ENCODE assay signal across 26 cellular contexts in genomic region chr3:26652157-26652556, GRCh38. TPM values are rescaled to one million over a fixed set of nuclear protein-coding genes. Genes with fewer than 3 reads are reported as not detected.
DNase-seq lines count a peak whose midpoint lies in the region; ATAC-seq and TF ChIP-seq lines count a peak whose summit lies in the region.
"Had no signal": no experiment of that assay in that cellular context is flagged by ENCODE, and none has a peak within 500 bp of the region (broad histone marks: within the 10 kb centered on the region; RNA-seq: fewer than 3 reads in every experiment).

No MANE protein-coding gene starts in this region.

- H3K4me3 Mint-ChIP-seq in stimulated activated naive CD8-positive, alpha-beta T cell treated with anti-CD3 and anti-CD28 coated beads, Interleukin-15, amount 100 ng/mL, for 72 hours, result no peak overlapping the region
- H3K4me3 Mint-ChIP-seq: CD4-positive, alpha-beta T cell; IgD-negative memory B cell had no signal

- no peak for TF ChIP-seq CTCF in body of pancreas (IDR thresholded peaks at IDR 0.05)
- TF ChIP-seq CTCF in tibial nerve (IDR thresholded peaks at IDR 0.05), result no peak

- H2BK5ac ChIP-seq in mesenchymal stem cell (ENCODE audit: low read depth, low read length, poor library complexity, severe bottlenecking), result no peak overlapping the region

- H4K8ac ChIP-seq in mesenchymal stem cell (ENCODE audit: low read length), result no peak overlapping the region

- no peak overlapping the region for H3K4me2 ChIP-seq in mesenchymal stem cell (ENCODE audit: low read length, poor library complexity, severe bottlenecking)
- H3K4me2 ChIP-seq: SK-N-SH had no signal

- H2BK120ac ChIP-seq in mesenchymal stem cell (ENCODE audit: low read depth, low read length), result no peak overlapping the region

- H3K18ac ChIP-seq in mesenchymal stem cell (ENCODE audit: low read depth in 1 of 2, low read length in 2 of 2), result no peak overlapping the region

- H3K4me1 Mint-ChIP-seq in stimulated activated naive CD8-positive, alpha-beta T cell treated with anti-CD3 and anti-CD28 coated beads, Interleukin-15, amount 100 ng/mL, for 72 hours, result no peaks in the 10 kb centered on the region
- H3K4me1 Mint-ChIP-seq: IgD-negative memory B cell had no signal

- H3K27ac ChIP-seq in body of pancreas (no peak overlapping the region), right cardiac atrium (ENCODE audit: low read length) (no peak overlapping the region), tibial nerve (no peak overlapping the region), mesenchymal stem cell (ENCODE audit: low read length, poor library complexity, severe bottlenecking) (no peak overlapping the region)
- H3K27ac ChIP-seq: adrenal gland, esophagus muscularis mucosa, GM23248, VCaP had no signal

- H2AK5ac ChIP-seq in mesenchymal stem cell (ENCODE audit: low read length, severe bottlenecking), result no peak overlapping the region

- WGBS in body of pancreas, 2 donors, result 50 to 52% methylated on average over 5 of the region's 5 CpGs
- 43% methylated on average over 5 of the region's 5 CpGs for WGBS in right cardiac atrium
- 64 to 71% methylated on average over 5 of the region's 5 CpGs for WGBS in tibial nerve, 2 donors
- WGBS in mesenchymal stem cell, result 89% methylated on average over 4 of the region's 5 CpGs

- H3K4me1 ChIP-seq in body of pancreas, result no peaks in the 10 kb centered on the region
- H3K4me1 ChIP-seq in right cardiac atrium (ENCODE audit: control insufficient read depth, insufficient read depth, low read length), result no peaks in the 10 kb centered on the region
- H3K4me1 ChIP-seq in tibial nerve, result no peaks in the 10 kb centered on the region
- H3K4me1 ChIP-seq in mesenchymal stem cell (ENCODE audit: control insufficient read depth, insufficient read depth, low read depth, low read length), result no peaks in the 10 kb centered on the region
- H3K4me1 ChIP-seq: adrenal gland had no signal

- H3K9me3 ChIP-seq in MG63 (no peaks in the 10 kb centered on the region), body of pancreas (no peaks in the 10 kb centered on the region), right cardiac atrium (ENCODE audit: control insufficient read depth, low read length) (no peaks in the 10 kb centered on the region), tibial nerve (no peaks in the 10 kb centered on the region), mesenchymal stem cell (ENCODE audit: control insufficient read depth, low read length) (no peaks in the 10 kb centered on the region)
- H3K9me3 ChIP-seq: adrenal gland, esophagus muscularis mucosa had no signal

- H2BK12ac ChIP-seq in mesenchymal stem cell (ENCODE audit: low read length in 2 of 2), result no peak overlapping the region

- H2AFZ ChIP-seq in mesenchymal stem cell (ENCODE audit: low read depth, low read length), result no peak overlapping the region
- H2AFZ ChIP-seq: GM23248 had no signal

- peaks cover 0 to 3% of the 10 kb centered on the region in 2 donors for H3K9me3 Mint-ChIP-seq in stimulated activated naive CD8-positive, alpha-beta T cell treated with anti-CD3 and anti-CD28 coated beads, Interleukin-15, amount 100 ng/mL, for 72 hours
- H3K9me3 Mint-ChIP-seq: CD4-positive, alpha-beta T cell; IgD-negative memory B cell had no signal

- H3K36me3 ChIP-seq in MG63 (no peaks in the 10 kb centered on the region), body of pancreas (replicated peaks in 1 of 2; ENCODE audit: insufficient read depth in 1 of 2, low read depth in 2 of 2) (no peaks in the 10 kb centered on the region), tibial nerve (no peaks in the 10 kb centered on the region), mesenchymal stem cell (ENCODE audit: control insufficient read depth in 1 of 2, insufficient read depth in 2 of 2, low read depth in 1 of 2, low read length in 2 of 2) (no peaks in the 10 kb centered on the region)
- H3K36me3 ChIP-seq: adrenal gland, esophagus muscularis mucosa had no signal

- H2BK15ac ChIP-seq in mesenchymal stem cell (ENCODE audit: low read depth, poor library complexity, severe bottlenecking), result no peak overlapping the region

- H3K27ac Mint-ChIP-seq in stimulated activated naive CD8-positive, alpha-beta T cell treated with anti-CD3 and anti-CD28 coated beads, Interleukin-15, amount 100 ng/mL, for 72 hours, result no peak overlapping the region
- H3K27ac Mint-ChIP-seq: CD4-positive, alpha-beta T cell; IgD-negative memory B cell had no signal

- H3K27me3 ChIP-seq in MG63, result no peaks in the 10 kb centered on the region
- H3K27me3 ChIP-seq in body of pancreas, result no peaks in the 10 kb centered on the region
- no peaks in the 10 kb centered on the region for H3K27me3 ChIP-seq in right cardiac atrium (ENCODE audit: control insufficient read depth, insufficient read depth)
- H3K27me3 ChIP-seq in tibial nerve, result no peaks in the 10 kb centered on the region
- H3K27me3 ChIP-seq in mesenchymal stem cell (ENCODE audit: control insufficient read depth in 1 of 2, insufficient read depth in 1 of 2, low read length in 2 of 2), result no peaks in the 10 kb centered on the region
- H3K27me3 ChIP-seq: adrenal gland, esophagus muscularis mucosa had no signal

- peak; percentile 0 for DNase-seq in MG63
- peak; percentile 1 to 14 (median 11) for DNase-seq in body of pancreas
- peak; percentile 59 to 75 (median 73) for DNase-seq in right cardiac atrium
- DNase-seq in retina, result peak; percentile 44
- no peak for DNase-seq in OCI-M2 (lab: John Stamatoyannopoulos, UW; ENCODE audit: unreplicated experiment)
- no peak for DNase-seq in tibial nerve (ENCODE audit: low spot score in 2 of 2)
- no peak for DNase-seq in mesenchymal stem cell
- DNase-seq in stimulated activated naive CD8-positive, alpha-beta T cell treated with anti-CD3 and anti-CD28 coated beads, Interleukin-15, amount 100 ng/mL, for 72 hours, result no peak
- DNase-seq: activated CD4-positive, alpha-beta T cell treated with anti-CD3 and anti-CD28 coated beads, Interleukin-2, amount 50 U/mL, for 1 hour; activated gamma-delta T cell treated with Interleukin-2 at 50 U/mL for 16 hours; activated T-cell treated with anti-CD3 and anti-CD28 coated beads for 4 hours; adrenal gland; CD4-positive, alpha-beta T cell; effector memory CD4-positive, alpha-beta T cell; GM23248; NCI-H146; SK-N-SH; stimulated activated CD4-positive, alpha-beta T cell treated with anti-CD3 and anti-CD28 coated beads, Interleukin-2, amount 100 ng/mL, for 24 hours; stimulated activated naive CD4-positive, alpha-beta T cell treated with Interleukin-2 at 50 U/mL for 16 hours; trophoblast cell had no signal

- H3K4me3 ChIP-seq in MG63 (no peak overlapping the region), body of pancreas (no peak overlapping the region), right cardiac atrium (ENCODE audit: low read length) (no peak overlapping the region), tibial nerve (no peak overlapping the region), mesenchymal stem cell (ENCODE audit: insufficient read depth in 1 of 2, low read depth in 1 of 2, low read length in 2 of 2) (no peak overlapping the region)
- H3K4me3 ChIP-seq: adrenal gland, esophagus muscularis mucosa, GM23248 had no signal

- no peak overlapping the region for H4K91ac ChIP-seq in mesenchymal stem cell (ENCODE audit: low read length)

- TF ChIP-seq EP300 in tibial nerve (IDR thresholded peaks at IDR 0.05), result no peak

- ATAC-seq in body of pancreas (no peak), right cardiac atrium (peak; percentile 93 to 95)
- no peak for ATAC-seq in stimulated activated naive CD8-positive, alpha-beta T cell treated with anti-CD3 and anti-CD28 coated beads, Interleukin-15, amount 100 ng/mL, for 72 hours
- ATAC-seq: Panc1 had no signal

- no peaks in the 10 kb centered on the region for H3K27me3 Mint-ChIP-seq in stimulated activated naive CD8-positive, alpha-beta T cell treated with anti-CD3 and anti-CD28 coated beads, Interleukin-15, amount 100 ng/mL, for 72 hours
- H3K27me3 Mint-ChIP-seq: CD4-positive, alpha-beta T cell; IgD-negative memory B cell had no signal

- H3K79me1 ChIP-seq in mesenchymal stem cell (replicated peaks; ENCODE audit: low read length, poor library complexity, severe bottlenecking), result no peaks in the 10 kb centered on the region

- H3K23ac ChIP-seq in mesenchymal stem cell (ENCODE audit: low read length in 2 of 2), result no peak overlapping the region

- H3K9ac ChIP-seq in mesenchymal stem cell (ENCODE audit: low read length), result no peak overlapping the region
- H3K9ac ChIP-seq: GM23248, SK-N-SH had no signal

- TF ChIP-seq POLR2A in body of pancreas (IDR thresholded peaks at IDR 0.05) (no peak), tibial nerve (IDR thresholded peaks at IDR 0.05) (no peak)

- H3K4ac ChIP-seq in mesenchymal stem cell (ENCODE audit: low read depth in 1 of 2, low read length in 2 of 2), result no peak overlapping the region

- H3K14ac ChIP-seq in mesenchymal stem cell (ENCODE audit: low read length in 2 of 2), result no peak overlapping the region

- intact Hi-C loops in body of pancreas (cut with DNase I) (no loop called here), right cardiac atrium (cut with DNase I) (no loop called here)

RNA-seq across cellular contexts. Expression of gene LRRC3B, which starts 29.6 kb away (rescaled TPM):
- total RNA-seq in MG63 (2014; rRNA removed; shearing (Covaris generic); ENCODE audit: low replicate concordance), result not detected in 2 replicates
- total RNA-seq in body of pancreas, result not detected
- under 1 TPM in 2 of 4 donors, not detected in 2; 0.03 to 0.68 TPM for total RNA-seq in right cardiac atrium
- polyA plus RNA-seq in right cardiac atrium, result 0.16 TPM
- under 1 TPM in 1 of 4 donors, not detected in 3; 0.30 TPM for total RNA-seq in tibial nerve
- not detected for polyA plus RNA-seq in mesenchymal stem cell (2013, experiment 1 of 2)
- not detected for polyA plus RNA-seq in mesenchymal stem cell (2013, experiment 2 of 2)
- total RNA-seq: CD4-positive, alpha-beta T cell; GM23248; T-helper 2 cell treated with Interferon-gamma antibody and Interleukin-4, amounts not matched to agents 100 ng/mL and 5 ng/mL, for 36 hours had no signal
- polyA plus RNA-seq: GM23248, IgD-negative memory B cell, liver, SK-N-SH had no signal

Comparison
In these comparisons a context has a peak if more than half of its experiments do, and no peak if none do; other contexts are left out.
1. DNase-seq: peak in MG63 (single experiment), body of pancreas (4 of 4), right cardiac atrium (3 of 3) and retina (single experiment); none in OCI-M2 (single experiment), tibial nerve (0 of 2), mesenchymal stem cell (single experiment) and stimulated activated naive CD8-positive, alpha-beta T cell treated with anti-CD3 and anti-CD28 coated beads, Interleukin-15, amount 100 ng/mL, for 72 hours (0 of 2).
2. ATAC-seq: peak in right cardiac atrium (2 of 2); none in body of pancreas (single experiment) and stimulated activated naive CD8-positive, alpha-beta T cell treated with anti-CD3 and anti-CD28 coated beads, Interleukin-15, amount 100 ng/mL, for 72 hours (single experiment).